In the genomic region with DNA sequence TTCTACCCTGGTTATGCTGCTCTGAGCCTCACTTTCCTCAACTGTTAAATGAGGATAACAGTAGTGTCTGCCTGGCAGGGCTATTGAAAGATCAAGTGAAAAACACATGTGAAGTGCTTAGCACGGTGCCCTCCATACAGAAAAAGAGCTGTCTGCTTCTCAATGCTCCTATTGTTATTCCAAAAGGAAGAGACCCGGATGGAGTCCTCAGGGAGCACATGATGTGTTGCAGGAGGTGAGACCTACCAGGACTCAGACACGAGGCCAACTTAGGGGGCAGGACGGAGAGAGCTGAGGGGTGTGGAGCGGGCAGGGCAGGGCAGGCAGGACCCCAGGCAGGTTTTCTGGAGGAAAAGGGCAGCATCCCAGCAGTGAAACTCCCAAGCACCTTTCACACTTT, we compare ENCODE assay signal across 2 cellular contexts.
TF ChIP-seq lines count a peak whose summit lies in the region.

No MANE protein-coding gene starts in this region.

TF ChIP-seq in SK-N-SH, 30 proteins besides CTCF, POLR2A, EP300 and RAD21 (continued from another document):
- TF ChIP-seq, protein P1, sequence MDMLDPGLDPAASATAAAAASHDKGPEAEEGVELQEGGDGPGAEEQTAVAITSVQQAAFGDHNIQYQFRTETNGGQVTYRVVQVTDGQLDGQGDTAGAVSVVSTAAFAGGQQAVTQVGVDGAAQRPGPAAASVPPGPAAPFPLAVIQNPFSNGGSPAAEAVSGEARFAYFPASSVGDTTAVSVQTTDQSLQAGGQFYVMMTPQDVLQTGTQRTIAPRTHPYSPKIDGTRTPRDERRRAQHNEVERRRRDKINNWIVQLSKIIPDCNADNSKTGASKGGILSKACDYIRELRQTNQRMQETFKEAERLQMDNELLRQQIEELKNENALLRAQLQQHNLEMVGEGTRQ (IDR thresholded peaks at IDR 0.05; ENCODE audit: borderline replicate concordance, low read depth, low read length): no peak
- TF ChIP-seq, protein P2, sequence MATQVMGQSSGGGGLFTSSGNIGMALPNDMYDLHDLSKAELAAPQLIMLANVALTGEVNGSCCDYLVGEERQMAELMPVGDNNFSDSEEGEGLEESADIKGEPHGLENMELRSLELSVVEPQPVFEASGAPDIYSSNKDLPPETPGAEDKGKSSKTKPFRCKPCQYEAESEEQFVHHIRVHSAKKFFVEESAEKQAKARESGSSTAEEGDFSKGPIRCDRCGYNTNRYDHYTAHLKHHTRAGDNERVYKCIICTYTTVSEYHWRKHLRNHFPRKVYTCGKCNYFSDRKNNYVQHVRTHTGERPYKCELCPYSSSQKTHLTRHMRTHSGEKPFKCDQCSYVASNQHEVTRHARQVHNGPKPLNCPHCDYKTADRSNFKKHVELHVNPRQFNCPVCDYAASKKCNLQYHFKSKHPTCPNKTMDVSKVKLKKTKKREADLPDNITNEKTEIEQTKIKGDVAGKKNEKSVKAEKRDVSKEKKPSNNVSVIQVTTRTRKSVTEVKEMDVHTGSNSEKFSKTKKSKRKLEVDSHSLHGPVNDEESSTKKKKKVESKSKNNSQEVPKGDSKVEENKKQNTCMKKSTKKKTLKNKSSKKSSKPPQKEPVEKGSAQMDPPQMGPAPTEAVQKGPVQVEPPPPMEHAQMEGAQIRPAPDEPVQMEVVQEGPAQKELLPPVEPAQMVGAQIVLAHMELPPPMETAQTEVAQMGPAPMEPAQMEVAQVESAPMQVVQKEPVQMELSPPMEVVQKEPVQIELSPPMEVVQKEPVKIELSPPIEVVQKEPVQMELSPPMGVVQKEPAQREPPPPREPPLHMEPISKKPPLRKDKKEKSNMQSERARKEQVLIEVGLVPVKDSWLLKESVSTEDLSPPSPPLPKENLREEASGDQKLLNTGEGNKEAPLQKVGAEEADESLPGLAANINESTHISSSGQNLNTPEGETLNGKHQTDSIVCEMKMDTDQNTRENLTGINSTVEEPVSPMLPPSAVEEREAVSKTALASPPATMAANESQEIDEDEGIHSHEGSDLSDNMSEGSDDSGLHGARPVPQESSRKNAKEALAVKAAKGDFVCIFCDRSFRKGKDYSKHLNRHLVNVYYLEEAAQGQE (IDR thresholded peaks at IDR 0.05; ENCODE audit: low read depth, low read length): no peak
- TF ChIP-seq, protein P3, sequence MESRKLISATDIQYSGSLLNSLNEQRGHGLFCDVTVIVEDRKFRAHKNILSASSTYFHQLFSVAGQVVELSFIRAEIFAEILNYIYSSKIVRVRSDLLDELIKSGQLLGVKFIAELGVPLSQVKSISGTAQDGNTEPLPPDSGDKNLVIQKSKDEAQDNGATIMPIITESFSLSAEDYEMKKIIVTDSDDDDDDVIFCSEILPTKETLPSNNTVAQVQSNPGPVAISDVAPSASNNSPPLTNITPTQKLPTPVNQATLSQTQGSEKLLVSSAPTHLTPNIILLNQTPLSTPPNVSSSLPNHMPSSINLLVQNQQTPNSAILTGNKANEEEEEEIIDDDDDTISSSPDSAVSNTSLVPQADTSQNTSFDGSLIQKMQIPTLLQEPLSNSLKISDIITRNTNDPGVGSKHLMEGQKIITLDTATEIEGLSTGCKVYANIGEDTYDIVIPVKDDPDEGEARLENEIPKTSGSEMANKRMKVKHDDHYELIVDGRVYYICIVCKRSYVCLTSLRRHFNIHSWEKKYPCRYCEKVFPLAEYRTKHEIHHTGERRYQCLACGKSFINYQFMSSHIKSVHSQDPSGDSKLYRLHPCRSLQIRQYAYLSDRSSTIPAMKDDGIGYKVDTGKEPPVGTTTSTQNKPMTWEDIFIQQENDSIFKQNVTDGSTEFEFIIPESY (IDR thresholded peaks at IDR 0.05; ENCODE audit: borderline replicate concordance, low read depth): no peak
- TF ChIP-seq FOSL2 (IDR thresholded peaks at IDR 0.05; ENCODE audit: borderline replicate concordance, low read depth) (no peak), MXI1 (IDR thresholded peaks at IDR 0.05; ENCODE audit: low read depth, low read length) (no peak), TEAD4 (IDR thresholded peaks at IDR 0.05; ENCODE audit: borderline replicate concordance, insufficient read depth) (no peak), FOXJ3 (CRISPR knock-in tag; IDR thresholded peaks at IDR 0.05) (no peak), SMC3 (IDR thresholded peaks at IDR 0.05; ENCODE audit: low read depth, low read length) (no peak), RCOR1 (IDR thresholded peaks at IDR 0.05; ENCODE audit: low read length) (no peak), JUND (IDR thresholded peaks at IDR 0.05) (no peak)
- TF ChIP-seq, protein P4, sequence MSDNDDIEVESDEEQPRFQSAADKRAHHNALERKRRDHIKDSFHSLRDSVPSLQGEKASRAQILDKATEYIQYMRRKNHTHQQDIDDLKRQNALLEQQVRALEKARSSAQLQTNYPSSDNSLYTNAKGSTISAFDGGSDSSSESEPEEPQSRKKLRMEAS (IDR thresholded peaks at IDR 0.05; ENCODE audit: low read depth): no peak
- TF ChIP-seq, protein P5, sequence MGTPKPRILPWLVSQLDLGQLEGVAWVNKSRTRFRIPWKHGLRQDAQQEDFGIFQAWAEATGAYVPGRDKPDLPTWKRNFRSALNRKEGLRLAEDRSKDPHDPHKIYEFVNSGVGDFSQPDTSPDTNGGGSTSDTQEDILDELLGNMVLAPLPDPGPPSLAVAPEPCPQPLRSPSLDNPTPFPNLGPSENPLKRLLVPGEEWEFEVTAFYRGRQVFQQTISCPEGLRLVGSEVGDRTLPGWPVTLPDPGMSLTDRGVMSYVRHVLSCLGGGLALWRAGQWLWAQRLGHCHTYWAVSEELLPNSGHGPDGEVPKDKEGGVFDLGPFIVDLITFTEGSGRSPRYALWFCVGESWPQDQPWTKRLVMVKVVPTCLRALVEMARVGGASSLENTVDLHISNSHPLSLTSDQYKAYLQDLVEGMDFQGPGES (IDR thresholded peaks at IDR 0.05; ENCODE audit: low read depth, low read length): no peak

TF ChIP-seq in SK-N-SH treated with all-trans-retinoic acid at 6 μM for 48 hours, 23 proteins besides CTCF, POLR2A, EP300 and RAD21 (continued from another document):
- TF ChIP-seq, protein P6, sequence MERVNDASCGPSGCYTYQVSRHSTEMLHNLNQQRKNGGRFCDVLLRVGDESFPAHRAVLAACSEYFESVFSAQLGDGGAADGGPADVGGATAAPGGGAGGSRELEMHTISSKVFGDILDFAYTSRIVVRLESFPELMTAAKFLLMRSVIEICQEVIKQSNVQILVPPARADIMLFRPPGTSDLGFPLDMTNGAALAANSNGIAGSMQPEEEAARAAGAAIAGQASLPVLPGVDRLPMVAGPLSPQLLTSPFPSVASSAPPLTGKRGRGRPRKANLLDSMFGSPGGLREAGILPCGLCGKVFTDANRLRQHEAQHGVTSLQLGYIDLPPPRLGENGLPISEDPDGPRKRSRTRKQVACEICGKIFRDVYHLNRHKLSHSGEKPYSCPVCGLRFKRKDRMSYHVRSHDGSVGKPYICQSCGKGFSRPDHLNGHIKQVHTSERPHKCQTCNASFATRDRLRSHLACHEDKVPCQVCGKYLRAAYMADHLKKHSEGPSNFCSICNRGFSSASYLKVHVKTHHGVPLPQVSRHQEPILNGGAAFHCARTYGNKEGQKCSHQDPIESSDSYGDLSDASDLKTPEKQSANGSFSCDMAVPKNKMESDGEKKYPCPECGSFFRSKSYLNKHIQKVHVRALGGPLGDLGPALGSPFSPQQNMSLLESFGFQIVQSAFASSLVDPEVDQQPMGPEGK (CRISPR knock-in tag; IDR thresholded peaks at IDR 0.05; ENCODE audit: borderline replicate concordance): no peak
- no peak for TF ChIP-seq CSDC2 (CRISPR knock-in tag; IDR thresholded peaks at IDR 0.05)
- TF ChIP-seq ISL1 (CRISPR knock-in tag; IDR thresholded peaks at IDR 0.05): no peak
- no peak for TF ChIP-seq OSR1 (CRISPR knock-in tag; IDR thresholded peaks at IDR 0.05)
- TF ChIP-seq SNAI2 (CRISPR knock-in tag; IDR thresholded peaks at IDR 0.05): no peak
- TF ChIP-seq, protein P7, sequence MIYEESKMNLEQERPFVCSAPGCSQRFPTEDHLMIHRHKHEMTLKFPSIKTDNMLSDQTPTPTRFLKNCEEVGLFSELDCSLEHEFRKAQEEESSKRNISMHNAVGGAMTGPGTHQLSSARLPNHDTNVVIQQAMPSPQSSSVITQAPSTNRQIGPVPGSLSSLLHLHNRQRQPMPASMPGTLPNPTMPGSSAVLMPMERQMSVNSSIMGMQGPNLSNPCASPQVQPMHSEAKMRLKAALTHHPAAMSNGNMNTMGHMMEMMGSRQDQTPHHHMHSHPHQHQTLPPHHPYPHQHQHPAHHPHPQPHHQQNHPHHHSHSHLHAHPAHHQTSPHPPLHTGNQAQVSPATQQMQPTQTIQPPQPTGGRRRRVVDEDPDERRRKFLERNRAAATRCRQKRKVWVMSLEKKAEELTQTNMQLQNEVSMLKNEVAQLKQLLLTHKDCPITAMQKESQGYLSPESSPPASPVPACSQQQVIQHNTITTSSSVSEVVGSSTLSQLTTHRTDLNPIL (CRISPR knock-in tag; IDR thresholded peaks at IDR 0.05; ENCODE audit: low read depth): no peak
- TF ChIP-seq ZFP30 (CRISPR knock-in tag; IDR thresholded peaks at IDR 0.05): no peak
- TF ChIP-seq ZNF8 (CRISPR knock-in tag; IDR thresholded peaks at IDR 0.05): no peak
- TF ChIP-seq, protein P8, sequence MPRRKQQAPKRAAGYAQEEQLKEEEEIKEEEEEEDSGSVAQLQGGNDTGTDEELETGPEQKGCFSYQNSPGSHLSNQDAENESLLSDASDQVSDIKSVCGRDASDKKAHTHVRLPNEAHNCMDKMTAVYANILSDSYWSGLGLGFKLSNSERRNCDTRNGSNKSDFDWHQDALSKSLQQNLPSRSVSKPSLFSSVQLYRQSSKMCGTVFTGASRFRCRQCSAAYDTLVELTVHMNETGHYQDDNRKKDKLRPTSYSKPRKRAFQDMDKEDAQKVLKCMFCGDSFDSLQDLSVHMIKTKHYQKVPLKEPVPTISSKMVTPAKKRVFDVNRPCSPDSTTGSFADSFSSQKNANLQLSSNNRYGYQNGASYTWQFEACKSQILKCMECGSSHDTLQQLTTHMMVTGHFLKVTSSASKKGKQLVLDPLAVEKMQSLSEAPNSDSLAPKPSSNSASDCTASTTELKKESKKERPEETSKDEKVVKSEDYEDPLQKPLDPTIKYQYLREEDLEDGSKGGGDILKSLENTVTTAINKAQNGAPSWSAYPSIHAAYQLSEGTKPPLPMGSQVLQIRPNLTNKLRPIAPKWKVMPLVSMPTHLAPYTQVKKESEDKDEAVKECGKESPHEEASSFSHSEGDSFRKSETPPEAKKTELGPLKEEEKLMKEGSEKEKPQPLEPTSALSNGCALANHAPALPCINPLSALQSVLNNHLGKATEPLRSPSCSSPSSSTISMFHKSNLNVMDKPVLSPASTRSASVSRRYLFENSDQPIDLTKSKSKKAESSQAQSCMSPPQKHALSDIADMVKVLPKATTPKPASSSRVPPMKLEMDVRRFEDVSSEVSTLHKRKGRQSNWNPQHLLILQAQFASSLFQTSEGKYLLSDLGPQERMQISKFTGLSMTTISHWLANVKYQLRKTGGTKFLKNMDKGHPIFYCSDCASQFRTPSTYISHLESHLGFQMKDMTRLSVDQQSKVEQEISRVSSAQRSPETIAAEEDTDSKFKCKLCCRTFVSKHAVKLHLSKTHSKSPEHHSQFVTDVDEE (CRISPR knock-in tag; IDR thresholded peaks at IDR 0.05): no peak
- TF ChIP-seq, protein P9, sequence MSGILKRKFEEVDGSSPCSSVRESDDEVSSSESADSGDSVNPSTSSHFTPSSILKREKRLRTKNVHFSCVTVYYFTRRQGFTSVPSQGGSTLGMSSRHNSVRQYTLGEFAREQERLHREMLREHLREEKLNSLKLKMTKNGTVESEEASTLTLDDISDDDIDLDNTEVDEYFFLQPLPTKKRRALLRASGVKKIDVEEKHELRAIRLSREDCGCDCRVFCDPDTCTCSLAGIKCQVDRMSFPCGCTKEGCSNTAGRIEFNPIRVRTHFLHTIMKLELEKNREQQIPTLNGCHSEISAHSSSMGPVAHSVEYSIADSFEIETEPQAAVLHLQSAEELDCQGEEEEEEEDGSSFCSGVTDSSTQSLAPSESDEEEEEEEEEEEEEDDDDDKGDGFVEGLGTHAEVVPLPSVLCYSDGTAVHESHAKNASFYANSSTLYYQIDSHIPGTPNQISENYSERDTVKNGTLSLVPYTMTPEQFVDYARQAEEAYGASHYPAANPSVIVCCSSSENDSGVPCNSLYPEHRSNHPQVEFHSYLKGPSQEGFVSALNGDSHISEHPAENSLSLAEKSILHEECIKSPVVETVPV (CRISPR knock-in tag; IDR thresholded peaks at IDR 0.05): no peak
- TF ChIP-seq ZNF565 (CRISPR knock-in tag; conservative IDR thresholded peaks at IDR 0.05; ENCODE audit: low read depth): no peak
- TF ChIP-seq PPARA (CRISPR knock-in tag; IDR thresholded peaks at IDR 0.05; ENCODE audit: borderline replicate concordance): no peak
- no peak for TF ChIP-seq ESRRG (CRISPR knock-in tag; IDR thresholded peaks at IDR 0.05)
- TF ChIP-seq ZC3H10 (CRISPR knock-in tag; IDR thresholded peaks at IDR 0.05): no peak
